ENCODE assay signal across 24 cellular contexts in genomic region chr16:4215106-4215505, GRCh38. TPM values are rescaled to one million over a fixed set of nuclear protein-coding genes. Genes with fewer than 3 reads are reported as not detected.
"Had no signal": no experiment of that assay in that cellular context is flagged by ENCODE, and none has a peak within 500 bp of the region (broad histone marks: within the 10 kb centered on the region; RNA-seq: fewer than 3 reads in every experiment).

No MANE protein-coding gene starts in this region.

- H3K36me3 ChIP-seq: left lung, neutrophil, ovary, prostate gland, right lobe of liver had no signal

- ATAC-seq: left lung; stimulated activated naive B cell treated with anti-CD40 and anti-IgM and Interleukin-4, amounts not matched to agents 10 μg/mL and 1 μg/mL and 100 μg/mL, for 72 hours had no signal

- H3K27me3 ChIP-seq: left lung, ovary, right lobe of liver, testis had no signal

- DNase-seq: activated CD4-positive, alpha-beta memory T cell treated with anti-CD3 and anti-CD28 coated beads for 36 hours; activated CD4-positive, alpha-beta T cell treated with anti-CD3 and anti-CD28 coated beads for 48 hours; activated naive CD4-positive, alpha-beta T cell treated with anti-CD3 and anti-CD28 coated beads for 36 hours; activated naive CD8-positive, alpha-beta T cell treated with anti-CD3 and anti-CD28 coated beads, Interleukin-2, amount 10 ng/mL, durations not matched to agents 7 days and 5 days; activated T-cell treated with anti-CD3 and anti-CD28 coated beads, Interleukin-2, amount 50 U/mL, for 48 hours; amygdala; dermis blood vessel endothelial cell; effector CD8-positive, alpha-beta T cell; erythroblast; foreskin fibroblast; hippocampal formation; kidney glomerular epithelial cell; left lung; mammary epithelial cell; midbrain; right lobe of liver; stimulated activated CD4-positive, alpha-beta T cell treated with anti-CD3 and anti-CD28 coated beads, Interleukin-2, amount 100 ng/mL, for 48 hours; stimulated activated CD8-positive, alpha-beta memory T cell treated with anti-CD3 and anti-CD28 coated beads, Interleukin-4, amount 100 ng/mL, for 48 hours; stimulated activated naive B cell treated with anti-CD40 and anti-IgM and Interleukin-4, amounts not matched to agents 10 μg/mL and 1 μg/mL and 100 μg/mL, for 72 hours; testis had no signal

- H3K27ac ChIP-seq: left lung, neutrophil, right lobe of liver had no signal

- H3K4me3 ChIP-seq: left lung, ovary, prostate gland, right lobe of liver, testis had no signal

- H3K9me3 ChIP-seq: left lung, neutrophil, ovary, prostate gland, right lobe of liver, testis had no signal

RNA-seq across cellular contexts. Expression of gene SRL, which starts 26.8 kb away (rescaled TPM):
- total RNA-seq: activated CD4-positive, alpha-beta memory T cell treated with anti-CD3 and anti-CD28 coated beads for 36 hours; activated naive CD4-positive, alpha-beta T cell treated with anti-CD3 and anti-CD28 coated beads for 36 hours; activated naive CD8-positive, alpha-beta T cell treated with anti-CD3 and anti-CD28 coated beads, Interleukin-2, amount 10 ng/mL, durations not matched to agents 7 days and 5 days; T-helper 2 cell treated with Interferon-gamma antibody and Interleukin-4, amounts not matched to agents 100 ng/mL and 5 ng/mL, for 36 hours had no signal
- polyA plus RNA-seq: mammary epithelial cell had no signal
